8 cellular contexts compared by ENCODE assay signal in genomic region chr6:1625352-1625773, GRCh38. TPM values are rescaled to one million over a fixed set of nuclear protein-coding genes. Genes with fewer than 3 reads are reported as not detected.
A peak's percentile ranks its signal among the peaks of the same experiment; 100 is the strongest.
DNase-seq lines count a peak whose midpoint lies in the region; ATAC-seq and TF ChIP-seq lines count a peak whose summit lies in the region.

No MANE protein-coding gene starts in this region.

- no peak for TF ChIP-seq EP300 in ovary (IDR thresholded peaks at IDR 0.05)

- H3K27me3 ChIP-seq in CD4-positive, alpha-beta memory T cell (ENCODE audit: insufficient read depth, low read length), result peaks cover 19% of the 10 kb centered on the region
- H3K27me3 ChIP-seq in ovary, result no peaks in the 10 kb centered on the region

- H3K9me3 Mint-ChIP-seq in CD4-positive, alpha-beta memory T cell, result peaks cover 0 to 2% (median 0%) of the 10 kb centered on the region in 8 donors
- H3K9me3 Mint-ChIP-seq in activated B cell treated with CpG ODN at 0.5 μM for 24 hours, result no peaks in the 10 kb centered on the region

- H3K4me1 Mint-ChIP-seq in CD4-positive, alpha-beta memory T cell, result peaks cover 11 to 21% (median 16%) of the 10 kb centered on the region in 4 donors
- H3K4me1 Mint-ChIP-seq in activated B cell treated with CpG ODN at 0.5 μM for 24 hours, result peaks cover 16% of the 10 kb centered on the region

- no peak for ATAC-seq in activated B cell treated with CpG ODN at 0.5 μM for 24 hours (ENCODE audit: low read depth)
- ATAC-seq in HG03460 (IDR thresholded peaks at IDR 0.05; ENCODE audit: unreplicated experiment), result no peak

- intact Hi-C loops in CD4-positive, alpha-beta memory T cell (cut with micrococcal nuclease), result no loop called here
- intact Hi-C loops in activated B cell treated with CpG ODN at 0.5 μM for 24 hours (cut with micrococcal nuclease) (loop anchor here (5.0 to 10.0 kb wide), 4 partner anchors 42 to 1609 kb away; no protein-coding TSS in a partner anchor), ovary (cut with DNase I) (no loop called here)

- peaks cover 50 to 63% of the 10 kb centered on the region in 2 donors for H3K27me3 Mint-ChIP-seq in CD4-positive, alpha-beta memory T cell
- peaks cover 67% of the 10 kb centered on the region for H3K27me3 Mint-ChIP-seq in activated B cell treated with CpG ODN at 0.5 μM for 24 hours

- H3K27ac Mint-ChIP-seq in CD4-positive, alpha-beta memory T cell, result no peak overlapping the region
- H3K27ac Mint-ChIP-seq in activated B cell treated with CpG ODN at 0.5 μM for 24 hours, result no peak overlapping the region

- H3K27ac ChIP-seq in CD4-positive, alpha-beta memory T cell (ENCODE audit: low read depth, low read length), result no peak overlapping the region
- H3K27ac ChIP-seq in ovary, result no peak overlapping the region

- 8 to 11% (median 11%) methylated on average over 11 of the region's 11 CpGs for WGBS in ovary, 3 donors

- peak overlapping the region; percentile 41 to 87 (median 79) for H3K4me3 Mint-ChIP-seq in CD4-positive, alpha-beta memory T cell
- peak overlapping the region; percentile 78 for H3K4me3 Mint-ChIP-seq in activated B cell treated with CpG ODN at 0.5 μM for 24 hours

- peaks cover 4 to 25% of the 10 kb centered on the region in 2 donors for H3K36me3 Mint-ChIP-seq in CD4-positive, alpha-beta memory T cell
- peaks cover 8% of the 10 kb centered on the region for H3K36me3 Mint-ChIP-seq in activated B cell treated with CpG ODN at 0.5 μM for 24 hours (ENCODE audit: low read depth)

- no peak for DNase-seq in CD4-positive, alpha-beta memory T cell
- no peak for DNase-seq in activated B cell treated with CpG ODN at 0.5 μM for 24 hours
- no peak for DNase-seq in fibroblast of pulmonary artery (ENCODE audit: low read depth)
- DNase-seq in ovary, result no peak
- DNase-seq in DMS153 (lab: John Stamatoyannopoulos, UW), result no peak
- no peak for DNase-seq in stimulated activated CD4-positive, alpha-beta T cell treated with anti-CD3 and anti-CD28 coated beads, Interleukin-2, amount 100 ng/mL, for 24 hours
- DNase-seq in NCI-H774 (lab: John Stamatoyannopoulos, UW), result no peak

- POLR2A ChIA-PET in CD4-positive, alpha-beta memory T cell (lab: Charles Lee; ENCODE audit: partially characterized antibody), result no interaction called here
- POLR2A ChIA-PET in activated B cell treated with CpG ODN at 0.5 μM for 24 hours (lab: Charles Lee), result interaction anchor here (0.7 to 3.4 kb wide), 2 partner anchors 10 to 1126 kb away, joined by 11 to 12 read pairs; partner anchors contain the start of gene MYLK4

- no peak for TF ChIP-seq CTCF in activated B cell treated with CpG ODN at 0.5 μM for 24 hours (IDR thresholded peaks at IDR 0.05)
- no peak for TF ChIP-seq CTCF in fibroblast of pulmonary artery (IDR thresholded peaks at IDR 0.05; ENCODE audit: low read length, missing control alignments)
- TF ChIP-seq CTCF in ovary (IDR thresholded peaks at IDR 0.05), result no peak

- CTCF ChIA-PET in CD4-positive, alpha-beta memory T cell (lab: Charles Lee; ENCODE audit: partially characterized antibody), result interaction anchor here (0.6 kb wide), 1 partner anchor 33 kb away, joined by 3 read pairs; no protein-coding TSS in a partner anchor
- CTCF ChIA-PET in activated B cell treated with CpG ODN at 0.5 μM for 24 hours (lab: Charles Lee), result interaction anchor here (1.6 to 4.5 kb wide), 2 partner anchors 17 to 479 kb away, joined by 4 to 12 read pairs; no protein-coding TSS in a partner anchor

- no peak for TF ChIP-seq POLR2A in ovary (IDR thresholded peaks at IDR 0.05)

- H3K9me3 ChIP-seq in CD4-positive, alpha-beta memory T cell (ENCODE audit: control insufficient read depth in 1 of 2, low read length in 2 of 2), result no peaks in the 10 kb centered on the region
- no peaks in the 10 kb centered on the region for H3K9me3 ChIP-seq in ovary

- H3K4me1 ChIP-seq in CD4-positive, alpha-beta memory T cell (ENCODE audit: insufficient read depth, low read length), result peaks cover 15% of the 10 kb centered on the region
- peaks cover 2% of the 10 kb centered on the region for H3K4me1 ChIP-seq in ovary (ENCODE audit: insufficient read depth)

- peak overlapping the region in 1 of 2 donors; percentile 48 for H3K4me3 ChIP-seq in CD4-positive, alpha-beta memory T cell (ENCODE audit: low read length in 2 of 2)
- H3K4me3 ChIP-seq in fibroblast of pulmonary artery (replicated peaks; ENCODE audit: low read depth, low read length) (peak overlapping the region; percentile 68), ovary (peak overlapping the region; percentile 34)

- no peaks in the 10 kb centered on the region for H3K36me3 ChIP-seq in CD4-positive, alpha-beta memory T cell (ENCODE audit: insufficient read depth, low read length)
- no peaks in the 10 kb centered on the region for H3K36me3 ChIP-seq in ovary

RNA-seq across cellular contexts. Expression of gene FOXC1, which starts 15.6 kb away (rescaled TPM):
- total RNA-seq in CD4-positive, alpha-beta memory T cell, result not detected
- polyA plus RNA-seq in CD4-positive, alpha-beta memory T cell, result not detected
- total RNA-seq in activated B cell treated with CpG ODN at 0.5 μM for 24 hours, result 1.00 and 1.1 TPM in 2 replicates
- 10 to 100 TPM in 1 of 7 donors, 1 to 10 TPM in 6; 4.3 to 15.9 (median 5.8) TPM for total RNA-seq in ovary
- 10 to 100 TPM in 1 of 2 donors, 1 to 10 TPM in 1; 6.5 to 21.2 TPM for polyA plus RNA-seq in ovary
